1 cellular context compared by ENCODE assay signal in the genomic region with DNA sequence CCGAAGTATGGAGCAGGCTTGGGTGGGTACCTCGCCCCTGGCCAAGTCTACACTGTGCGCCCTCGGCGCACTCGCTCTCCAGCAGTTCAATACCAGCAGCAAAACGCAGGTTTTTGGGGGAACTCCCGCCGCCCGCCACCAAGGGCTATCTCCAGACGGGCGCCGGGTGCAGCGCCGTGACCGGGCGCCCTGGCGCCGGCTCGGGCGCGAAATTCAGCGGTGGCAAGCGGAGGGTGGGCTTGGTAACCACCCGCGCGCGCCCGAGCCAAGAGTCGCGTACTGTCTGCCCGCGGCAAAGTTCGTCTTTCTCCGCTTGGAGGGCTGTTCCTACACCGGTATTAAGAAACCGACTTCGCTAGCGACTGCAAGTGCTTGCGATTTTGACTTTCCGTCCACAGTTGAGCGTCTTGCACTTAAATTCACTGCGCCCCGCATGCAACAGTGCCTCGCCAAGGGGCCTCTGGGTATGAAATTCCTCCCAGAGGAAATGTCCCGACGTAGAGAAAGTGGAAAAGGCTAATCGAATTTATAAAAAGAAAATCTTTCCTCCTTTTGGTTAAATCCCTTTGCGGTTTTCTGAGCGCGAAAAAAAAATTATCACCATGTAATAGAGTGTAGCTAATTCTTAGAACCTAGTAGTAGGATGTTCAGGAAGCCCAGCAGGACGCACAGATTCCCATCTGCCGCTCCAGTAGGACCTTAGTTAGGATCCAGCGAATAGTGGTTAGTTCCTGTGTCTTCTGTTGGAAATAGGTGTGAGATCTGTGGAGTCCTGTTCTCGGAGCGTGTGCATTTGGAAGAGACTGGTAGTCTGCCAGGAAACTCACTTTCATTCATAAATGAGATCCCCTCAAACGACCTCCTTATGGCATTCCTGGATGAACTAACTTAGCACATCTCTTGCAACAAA.
TF ChIP-seq lines count a peak whose summit lies in the region.

No MANE protein-coding gene starts in this region.

TF ChIP-seq in IMR-90, 13 proteins besides CTCF, POLR2A, EP300 and RAD21:
- TF ChIP-seq, protein P1, sequence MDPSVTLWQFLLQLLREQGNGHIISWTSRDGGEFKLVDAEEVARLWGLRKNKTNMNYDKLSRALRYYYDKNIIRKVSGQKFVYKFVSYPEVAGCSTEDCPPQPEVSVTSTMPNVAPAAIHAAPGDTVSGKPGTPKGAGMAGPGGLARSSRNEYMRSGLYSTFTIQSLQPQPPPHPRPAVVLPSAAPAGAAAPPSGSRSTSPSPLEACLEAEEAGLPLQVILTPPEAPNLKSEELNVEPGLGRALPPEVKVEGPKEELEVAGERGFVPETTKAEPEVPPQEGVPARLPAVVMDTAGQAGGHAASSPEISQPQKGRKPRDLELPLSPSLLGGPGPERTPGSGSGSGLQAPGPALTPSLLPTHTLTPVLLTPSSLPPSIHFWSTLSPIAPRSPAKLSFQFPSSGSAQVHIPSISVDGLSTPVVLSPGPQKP (IDR thresholded peaks at IDR 0.05; ENCODE audit: borderline replicate concordance, low read depth, low read length) = no peak
